In genomic region chr1:161388639-161389038, GRCh38 we compare ENCODE assay signal across 1 cellular context.
TF ChIP-seq lines count a peak whose summit lies in the region.

No MANE protein-coding gene starts in this region.

TF ChIP-seq in H1, 55 proteins besides CTCF, POLR2A, EP300 and RAD21 (continued from another document):
- TF ChIP-seq SRF (IDR thresholded peaks at IDR 0.05; ENCODE audit: low read depth, low read length): no peak
- TF ChIP-seq CEBPB (IDR thresholded peaks at IDR 0.05; ENCODE audit: low read depth, low read length): no peak
- no peak for TF ChIP-seq EZH2 (IDR thresholded peaks at IDR 0.05; ENCODE audit: low read depth, low read length, severe bottlenecking)
- TF ChIP-seq FOSL1 (IDR thresholded peaks at IDR 0.05; ENCODE audit: insufficient read depth, low read depth, low read length): no peak
- TF ChIP-seq BRCA1 (IDR thresholded peaks at IDR 0.05; ENCODE audit: low read depth, low read length): no peak
- TF ChIP-seq MAFK (IDR thresholded peaks at IDR 0.05; ENCODE audit: low read depth, low read length): no peak
- TF ChIP-seq CBX8 (IDR thresholded peaks at IDR 0.05; ENCODE audit: borderline replicate concordance, low read depth, low read length): no peak
- no peak for TF ChIP-seq TAF1 (IDR thresholded peaks at IDR 0.05; ENCODE audit: low read depth, low read length)
